Comparison of ENCODE assay signal across 1 cellular context in the genomic region with DNA sequence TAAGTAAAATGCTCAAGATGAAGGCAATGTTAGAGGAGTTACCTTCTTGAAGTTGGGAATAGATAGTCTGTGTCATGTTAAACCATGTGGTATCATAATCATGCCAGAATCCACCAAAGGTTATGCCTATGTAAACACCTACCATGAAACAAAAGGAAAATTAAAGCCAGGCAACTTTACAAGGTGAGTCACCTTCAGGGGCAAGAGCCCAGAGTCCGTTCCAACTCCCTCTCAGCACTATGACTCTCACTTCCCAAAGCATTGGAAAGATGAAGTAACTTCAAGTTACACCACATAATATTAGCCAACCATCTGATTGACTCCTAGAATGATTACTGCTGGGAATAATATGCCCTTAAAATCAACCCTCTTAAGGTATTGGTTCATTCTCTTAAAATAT.
TF ChIP-seq lines count a peak whose summit lies in the region.

No MANE protein-coding gene starts in this region.

TF ChIP-seq in HCT116, 20 proteins besides CTCF, POLR2A, EP300 and RAD21 (continued from another document):
- TF ChIP-seq, protein P1, sequence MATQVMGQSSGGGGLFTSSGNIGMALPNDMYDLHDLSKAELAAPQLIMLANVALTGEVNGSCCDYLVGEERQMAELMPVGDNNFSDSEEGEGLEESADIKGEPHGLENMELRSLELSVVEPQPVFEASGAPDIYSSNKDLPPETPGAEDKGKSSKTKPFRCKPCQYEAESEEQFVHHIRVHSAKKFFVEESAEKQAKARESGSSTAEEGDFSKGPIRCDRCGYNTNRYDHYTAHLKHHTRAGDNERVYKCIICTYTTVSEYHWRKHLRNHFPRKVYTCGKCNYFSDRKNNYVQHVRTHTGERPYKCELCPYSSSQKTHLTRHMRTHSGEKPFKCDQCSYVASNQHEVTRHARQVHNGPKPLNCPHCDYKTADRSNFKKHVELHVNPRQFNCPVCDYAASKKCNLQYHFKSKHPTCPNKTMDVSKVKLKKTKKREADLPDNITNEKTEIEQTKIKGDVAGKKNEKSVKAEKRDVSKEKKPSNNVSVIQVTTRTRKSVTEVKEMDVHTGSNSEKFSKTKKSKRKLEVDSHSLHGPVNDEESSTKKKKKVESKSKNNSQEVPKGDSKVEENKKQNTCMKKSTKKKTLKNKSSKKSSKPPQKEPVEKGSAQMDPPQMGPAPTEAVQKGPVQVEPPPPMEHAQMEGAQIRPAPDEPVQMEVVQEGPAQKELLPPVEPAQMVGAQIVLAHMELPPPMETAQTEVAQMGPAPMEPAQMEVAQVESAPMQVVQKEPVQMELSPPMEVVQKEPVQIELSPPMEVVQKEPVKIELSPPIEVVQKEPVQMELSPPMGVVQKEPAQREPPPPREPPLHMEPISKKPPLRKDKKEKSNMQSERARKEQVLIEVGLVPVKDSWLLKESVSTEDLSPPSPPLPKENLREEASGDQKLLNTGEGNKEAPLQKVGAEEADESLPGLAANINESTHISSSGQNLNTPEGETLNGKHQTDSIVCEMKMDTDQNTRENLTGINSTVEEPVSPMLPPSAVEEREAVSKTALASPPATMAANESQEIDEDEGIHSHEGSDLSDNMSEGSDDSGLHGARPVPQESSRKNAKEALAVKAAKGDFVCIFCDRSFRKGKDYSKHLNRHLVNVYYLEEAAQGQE (IDR thresholded peaks at IDR 0.05; ENCODE audit: low read depth): no peak
- TF ChIP-seq SIN3A (IDR thresholded peaks at IDR 0.05; ENCODE audit: low read depth) (no peak), EZH2phosphoT487 (IDR thresholded peaks at IDR 0.05; ENCODE audit: borderline replicate concordance) (no peak), CEBPB (IDR thresholded peaks at IDR 0.05; ENCODE audit: low read depth) (peak; percentile 16; the same call in 1 of the 2 replicates), EZH2 (IDR thresholded peaks at IDR 0.05) (no peak)
TF ChIP-seq in HCT116: peak in this region for 4.
